Comparison of ENCODE assay signal across 10 cellular contexts in the genomic region with DNA sequence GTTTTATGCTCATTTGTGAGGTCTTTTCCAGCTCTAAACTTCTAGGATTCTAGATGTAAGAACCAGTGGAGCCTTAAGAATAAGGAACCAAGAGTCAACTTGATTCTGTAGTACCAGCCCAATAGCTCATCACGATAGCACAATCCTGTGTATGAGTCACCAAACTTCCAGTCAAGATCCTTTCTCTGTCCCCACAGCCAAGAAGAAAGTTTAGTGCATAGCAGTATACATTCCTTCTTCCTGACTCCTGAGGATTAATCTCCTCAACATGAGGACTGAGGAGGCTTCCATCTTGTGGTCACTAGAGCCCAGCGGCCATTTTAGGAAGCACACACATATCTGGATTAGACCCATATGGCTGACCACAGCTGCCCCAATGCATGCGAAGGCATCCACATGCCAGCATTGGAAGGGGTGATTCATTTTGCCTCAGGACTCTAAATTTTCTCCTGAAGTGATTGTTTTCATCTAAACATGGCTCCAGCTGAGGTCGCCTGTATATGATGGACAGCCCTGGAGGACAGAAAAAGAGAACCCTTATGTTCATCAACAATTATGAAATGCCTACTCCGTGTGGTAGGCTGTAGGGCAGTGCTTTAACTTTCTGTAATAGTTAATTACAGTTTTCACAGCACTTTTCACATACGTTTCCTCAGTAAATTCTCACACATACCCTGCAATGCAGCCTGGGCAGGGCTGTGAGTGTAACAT. TPM values are rescaled to one million over a fixed set of nuclear protein-coding genes. Genes with fewer than 3 reads are reported as not detected.
DNase-seq lines count a peak whose midpoint lies in the region; ATAC-seq and TF ChIP-seq lines count a peak whose summit lies in the region.
"Had no signal": no experiment of that assay in that cellular context is flagged by ENCODE, and none has a peak within 500 bp of the region (broad histone marks: within the 10 kb centered on the region; RNA-seq: fewer than 3 reads in every experiment).

No MANE protein-coding gene starts in this region.

- peak overlapping the region in 1 of 12 donors; percentile 37 for H3K27ac ChIP-seq in heart left ventricle

- no peak for TF ChIP-seq POLR2A in heart left ventricle (IDR thresholded peaks at IDR 0.05)

- ATAC-seq in HG02610 (IDR thresholded peaks at IDR 0.05; ENCODE audit: unreplicated experiment) (peak; percentile 27), sciatic nerve (no peak), heart left ventricle (no peak)
- ATAC-seq: activated CD8-positive, alpha-beta memory T cell treated with anti-CD3 and anti-CD28 coated beads, Interleukin-2, amount 10 ng/mL, durations not matched to agents 7 days and 5 days had no signal

- 88 to 96% (median 90%) methylated on average over 6 of the region's 6 CpGs for WGBS in heart left ventricle, 4 donors

- no peaks in the 10 kb centered on the region for H3K9me3 ChIP-seq in heart left ventricle

- H3K4me3 ChIP-seq in heart left ventricle: no peak overlapping the region

- H3K36me3 ChIP-seq in heart left ventricle: peaks cover 0 to 82% (median 28%) of the 10 kb centered on the region in 9 donors

- no peaks in the 10 kb centered on the region for H3K27me3 ChIP-seq in heart left ventricle

- DNase-seq in ELF-1 (ENCODE audit: low read depth, low spot score): peak; percentile 12
- peak; percentile 41 to 53 for DNase-seq in SW 1271 (lab: John Stamatoyannopoulos, UW)
- DNase-seq in kidney tubule cell (ENCODE audit: low spot score): peak; percentile 81
- DNase-seq in activated effector memory CD4-positive, alpha-beta T cell treated with anti-CD3 and anti-CD28 coated beads, Interleukin-2, amount 50 U/mL, for 16 hours: no peak
- DNase-seq in sciatic nerve (ENCODE audit: low spot score): no peak
- no peak for DNase-seq in ureter (ENCODE audit: low spot score)
- DNase-seq in heart left ventricle: no peak
- DNase-seq: activated CD8-positive, alpha-beta memory T cell treated with anti-CD3 and anti-CD28 coated beads, Interleukin-2, amount 10 ng/mL, durations not matched to agents 7 days and 5 days; NCI-H1092 treated with DMSO at 0.1 percent for 48 hours had no signal

- H3K4me1 ChIP-seq in heart left ventricle: peaks cover 0 to 31% (median 15%) of the 10 kb centered on the region in 12 donors

- TF ChIP-seq CTCF in heart left ventricle (IDR thresholded peaks at IDR 0.05): no peak

- intact Hi-C loops in sciatic nerve (cut with DNase I): no loop called here
- intact Hi-C loops in heart left ventricle (cut with DNase I): loop anchor here in 3 of 10 donors (5.0 to 10.0 kb wide), 2 partner anchors 53 to 55 kb away; partner anchors contain the start of gene RASGRP3 (in 3 of the 3)

RNA-seq across cellular contexts. Expression of gene RASGRP3, which starts 53.5 kb away (rescaled TPM):
- total RNA-seq in sciatic nerve: 16.0 TPM
- 9.9 TPM for total RNA-seq in ureter
- 10 to 100 TPM; 47.8 to 73.3 (median 62.2) TPM for total RNA-seq in heart left ventricle
- 10 to 100 TPM; 17.7 to 27.2 TPM for polyA plus RNA-seq in heart left ventricle

Comparison
In these comparisons a context has a peak if more than half of its experiments do, and no peak if none do; other contexts are left out.
1. DNase-seq: peak in ELF-1 (single experiment), SW 1271 (2 of 2) and kidney tubule cell (single experiment); none in activated effector memory CD4-positive, alpha-beta T cell treated with anti-CD3 and anti-CD28 coated beads, Interleukin-2, amount 50 U/mL, for 16 hours (single experiment), sciatic nerve (single experiment), ureter (single experiment) and heart left ventricle (0 of 5).